In the genomic region with DNA sequence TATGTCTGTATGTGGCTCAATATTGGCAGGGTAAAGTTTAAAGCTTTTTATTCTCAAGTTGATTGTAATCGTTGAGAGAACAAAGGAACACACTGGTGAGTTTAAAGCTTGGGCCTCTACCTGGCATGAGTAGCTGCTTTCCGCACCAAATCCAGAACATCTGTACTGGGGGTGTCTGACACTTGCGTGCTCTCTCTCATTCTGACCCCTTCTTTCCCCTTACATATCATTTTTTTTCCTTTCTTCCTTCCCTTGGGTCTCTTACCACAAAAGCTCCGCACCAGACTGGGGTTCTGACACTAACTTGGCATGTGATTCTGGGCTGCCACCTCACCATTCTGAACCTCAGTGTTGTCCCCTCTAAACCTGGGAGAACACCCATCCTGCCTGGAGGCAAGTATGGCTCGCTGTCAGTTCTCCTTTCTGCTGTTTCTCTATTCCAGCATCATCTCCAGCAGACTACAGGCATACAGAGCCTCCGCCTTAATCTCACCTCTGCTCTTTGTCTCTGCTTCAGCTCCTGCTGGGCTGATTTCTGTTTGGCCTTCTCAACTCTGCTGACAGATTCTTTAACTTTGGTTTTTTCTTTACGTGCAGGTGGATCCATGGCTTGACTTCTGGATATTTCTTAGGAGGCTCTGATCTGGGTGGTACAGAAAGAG, we compare ENCODE assay signal across 6 cellular contexts. TPM values are rescaled to one million over a fixed set of nuclear protein-coding genes. Genes with fewer than 3 reads are reported as not detected.
A peak's percentile ranks its signal among the peaks of the same experiment; 100 is the strongest.
DNase-seq lines count a peak whose midpoint lies in the region; ATAC-seq and TF ChIP-seq lines count a peak whose summit lies in the region.

No MANE protein-coding gene starts in this region.

- BruUV-seq in PC-3 (replicated peaks; lab: Mats Ljungman, UMichigan) = TSS peak; percentile 68

- TF ChIP-seq CTCF in PC-3 (conservative IDR thresholded peaks at IDR 0.05; ENCODE audit: low read depth, low read length) = no peak
- no peak for TF ChIP-seq CTCF in esophagus muscularis mucosa (IDR thresholded peaks at IDR 0.05)

- CTCF ChIA-PET in PC-3 (lab: Charles Lee) = no interaction called here

- TF ChIP-seq POLR2A in esophagus muscularis mucosa (IDR thresholded peaks at IDR 0.05; ENCODE audit: low read depth) = no peak

- intact Hi-C loops in PC-3 (cut with micrococcal nuclease) (loop anchor here (5.0 kb wide), 1 partner anchor 49 kb away; a partner anchor contains a TSS), esophagus muscularis mucosa (cut with DNase I) (loop anchor here (2.0 to 5.0 kb wide), 2 partner anchors 31 to 49 kb away; a partner anchor contains a TSS)

- H3K9me3 Mint-ChIP-seq in stimulated activated naive B cell treated with anti-CD40 and anti-IgM and Interleukin-4, amounts not matched to agents 10 μg/mL and 1 μg/mL and 100 μg/mL, for 72 hours = no peaks in the 10 kb centered on the region

- H3K79me2 ChIP-seq in PC-3 (ENCODE audit: low read length) = 0 out of 2 replicates have a peak, but pooled peaks cover 3% of the 10 kb centered on the region

- H3K27ac ChIP-seq in PC-3 (ENCODE audit: low read length) = no peak overlapping the region
- H3K27ac ChIP-seq in esophagus muscularis mucosa (replicated peaks in 1 of 4) = peak overlapping the region; percentile 95 to 98 (median 97)

- H3K4me1 Mint-ChIP-seq in stimulated activated naive B cell treated with anti-CD40 and anti-IgM and Interleukin-4, amounts not matched to agents 10 μg/mL and 1 μg/mL and 100 μg/mL, for 72 hours = peaks cover 11 to 22% of the 10 kb centered on the region in 2 donors

- no peaks in the 10 kb centered on the region for H3K9me2 ChIP-seq in PC-3 (replicated peaks; ENCODE audit: low read length)

- H2AFZ ChIP-seq in PC-3 (ENCODE audit: low read length) = peak overlapping the region; percentile 92

- no peaks in the 10 kb centered on the region for H3F3A ChIP-seq in PC-3 (ENCODE audit: low read length, unreplicated experiment)

- WGBS in esophagus muscularis mucosa = 25% methylated on average over 7 of the region's 7 CpGs

- H3K4me2 ChIP-seq in PC-3 (ENCODE audit: low read length) = peak overlapping the region; percentile 89

- H3K36me3 Mint-ChIP-seq in stimulated activated naive B cell treated with anti-CD40 and anti-IgM and Interleukin-4, amounts not matched to agents 10 μg/mL and 1 μg/mL and 100 μg/mL, for 72 hours = peaks cover 8 to 13% of the 10 kb centered on the region in 2 donors

- H3K9ac ChIP-seq in PC-3 (ENCODE audit: low read length) = peak overlapping the region; percentile 98

- POLR2A ChIA-PET in PC-3 (lab: Charles Lee; ENCODE audit: unreplicated experiment) = interaction anchor here (0.6 kb wide), 1 partner anchor 39 kb away, joined by 4 read pairs; no protein-coding TSS in a partner anchor

- no peaks in the 10 kb centered on the region; the same call in 1 of the 2 replicates for H3K36me3 ChIP-seq in PC-3 (ENCODE audit: low read depth, low read length)
- peaks cover 0 to 12% (median 3%) of the 10 kb centered on the region in 4 donors for H3K36me3 ChIP-seq in esophagus muscularis mucosa

- H3K9me3 ChIP-seq in PC-3 (ENCODE audit: low read length) (no peaks in the 10 kb centered on the region), esophagus muscularis mucosa (no peaks in the 10 kb centered on the region)

- H3K27me3 ChIP-seq in PC-3 (ENCODE audit: low read length) (no peaks in the 10 kb centered on the region), esophagus muscularis mucosa (no peaks in the 10 kb centered on the region)

- H3K4me3 Mint-ChIP-seq in stimulated activated naive B cell treated with anti-CD40 and anti-IgM and Interleukin-4, amounts not matched to agents 10 μg/mL and 1 μg/mL and 100 μg/mL, for 72 hours = peak overlapping the region; percentile 92 to 94

- no peaks in the 10 kb centered on the region for H4K20me1 ChIP-seq in PC-3 (ENCODE audit: low read length)

- H3K27me3 Mint-ChIP-seq in stimulated activated naive B cell treated with anti-CD40 and anti-IgM and Interleukin-4, amounts not matched to agents 10 μg/mL and 1 μg/mL and 100 μg/mL, for 72 hours = no peaks in the 10 kb centered on the region

- peak overlapping the region; percentile 95 for H3K27ac Mint-ChIP-seq in stimulated activated naive B cell treated with anti-CD40 and anti-IgM and Interleukin-4, amounts not matched to agents 10 μg/mL and 1 μg/mL and 100 μg/mL, for 72 hours

- peak; percentile 14 for DNase-seq in PC-3
- DNase-seq in esophagus muscularis mucosa (ENCODE audit: extremely low spot score) = no peak
- DNase-seq in stimulated activated naive B cell treated with anti-CD40 and anti-IgM and Interleukin-4, amounts not matched to agents 10 μg/mL and 1 μg/mL and 100 μg/mL, for 72 hours = no peak
- DNase-seq in COLO829 (ENCODE audit: low spot score) = no peak
- no peak for DNase-seq in activated CD4-positive, CD25-positive, alpha-beta regulatory T cell treated with anti-CD3 and anti-CD28 coated beads, Interleukin-2, amount 50 U/mL, for 72 hours

- ATAC-seq in GM18517 (IDR thresholded peaks at IDR 0.05; ENCODE audit: unreplicated experiment) = peak; percentile 16
- ATAC-seq in PC-3 = peak; percentile 8
- peak in 1 of 2 donors; percentile 7 for ATAC-seq in stimulated activated naive B cell treated with anti-CD40 and anti-IgM and Interleukin-4, amounts not matched to agents 10 μg/mL and 1 μg/mL and 100 μg/mL, for 72 hours (replicated peaks)

- H3K4me1 ChIP-seq in PC-3 (ENCODE audit: insufficient read depth, low read length) (peaks cover 14% of the 10 kb centered on the region), esophagus muscularis mucosa (peaks cover 14 to 32% (median 28%) of the 10 kb centered on the region in 4 donors)

- no peak for TF ChIP-seq EP300 in esophagus muscularis mucosa (IDR thresholded peaks at IDR 0.05)

- H3K4me3 ChIP-seq in PC-3 (ENCODE audit: low read length) (peak overlapping the region; percentile 86), esophagus muscularis mucosa (peak overlapping the region; percentile 69 to 88 (median 77))

RNA-seq across cellular contexts. Expression of a gene that starts 0.9 kb away (rescaled TPM):
- 5.4 and 5.8 TPM in 2 replicates for total RNA-seq in PC-3 (2014; rRNA removed)
- 10 to 100 TPM in 1 of 4 donors, 1 to 10 TPM in 3; 5.8 to 14.1 (median 9.1) TPM for total RNA-seq in esophagus muscularis mucosa

RNA-seq across cellular contexts. Expression of a gene that starts 1.1 kb away (rescaled TPM):
- total RNA-seq in PC-3 (2014; rRNA removed) (32.7 and 39.7 TPM in 2 replicates), esophagus muscularis mucosa (10 to 100 TPM; 19.1 to 39.5 (median 23.1) TPM)

RNA-seq across cellular contexts. Expression of a gene that starts 30.3 kb away (rescaled TPM):
- total RNA-seq in PC-3 (2014; rRNA removed) = 4.3 and 7.4 TPM in 2 replicates
- total RNA-seq in esophagus muscularis mucosa = 10 to 100 TPM in 3 of 4 donors, 1 to 10 TPM in 1; 10.0 to 14.2 (median 12.7) TPM

RNA-seq across cellular contexts. Expression of a gene that starts 31.3 kb away (rescaled TPM):
- total RNA-seq in PC-3 (2014; rRNA removed) = 0.11 TPM in 1 of 2 replicates, not detected in the other
- under 1 TPM in 1 of 4 donors, not detected in 3; 0.06 TPM for total RNA-seq in esophagus muscularis mucosa

RNA-seq across cellular contexts. Expression of a gene that starts 49.0 kb away (rescaled TPM):
- total RNA-seq in PC-3 (2014; rRNA removed) = 3.4 and 4.1 TPM in 2 replicates
- 1 to 10 TPM; 3.0 to 5.0 (median 3.6) TPM for total RNA-seq in esophagus muscularis mucosa
